In genomic region chr2:64562148-64562784, GRCh38 we compare ENCODE assay signal across 8 cellular contexts. TPM values are rescaled to one million over a fixed set of nuclear protein-coding genes. Genes with fewer than 3 reads are reported as not detected.
DNase-seq lines count a peak whose midpoint lies in the region; ATAC-seq and TF ChIP-seq lines count a peak whose summit lies in the region.

No MANE protein-coding gene starts in this region.

- TF ChIP-seq CTCF in AG04449 (IDR thresholded peaks at IDR 0.05; ENCODE audit: insufficient read depth, low read length, missing control alignments): peak; percentile 15

- H3K4me3 ChIP-seq in AG04449 (ENCODE audit: low read depth, low read length): no peak overlapping the region

- POLR2A ChIA-PET in AG04449 (lab: Yijun Ruan, JAX): no interaction called here

- ATAC-seq in GM21381 (IDR thresholded peaks at IDR 0.05; ENCODE audit: unreplicated experiment) (peak; percentile 47), GM18517 (IDR thresholded peaks at IDR 0.05; ENCODE audit: unreplicated experiment) (no peak)

- DNase-seq in AG04449 (ENCODE audit: low read depth, low spot score) (no peak), SK-N-DZ (ENCODE audit: low spot score) (peak; percentile 4), glomerular visceral epithelial cell (ENCODE audit: extremely low spot score) (peak; percentile 27), middle frontal gyrus (ENCODE audit: extremely low spot score, low spot score) (no peak), anterior cingulate cortex (lab: John Stamatoyannopoulos, UW) (no peak)
- DNase-seq in activated naive CD4-positive, alpha-beta T cell treated with anti-CD3 and anti-CD28 coated beads, Interleukin-2, amount 50 U/mL, for 16 hours: no peak

- CTCF ChIA-PET in AG04449 (lab: Yijun Ruan, JAX): interaction anchor here (0.7 to 12.9 kb wide), 18 partner anchors 8 to 513 kb away, joined by 3 to 194 read pairs (median 6); partner anchors contain the start of gene AFTPH

RNA-seq across cellular contexts. Expression of gene AFTPH, which starts 38.1 kb away (rescaled TPM):
- 18.4 and 20.4 TPM in 2 replicates for polyA plus RNA-seq in SK-N-DZ (2014; cell fraction: cytosol; rRNA removed)
- 17.1 and 19.9 TPM in 2 replicates for polyA plus RNA-seq in SK-N-DZ (2014; cell fraction: nucleus; rRNA removed)

Comparison
In these comparisons a context has a peak if more than half of its experiments do, and no peak if none do; other contexts are left out.
1. DNase-seq: peak in SK-N-DZ (single experiment) and glomerular visceral epithelial cell (single experiment); none in AG04449 (single experiment), middle frontal gyrus (single experiment), activated naive CD4-positive, alpha-beta T cell treated with anti-CD3 and anti-CD28 coated beads, Interleukin-2, amount 50 U/mL, for 16 hours (single experiment) and anterior cingulate cortex (0 of 58).